In the genomic region with DNA sequence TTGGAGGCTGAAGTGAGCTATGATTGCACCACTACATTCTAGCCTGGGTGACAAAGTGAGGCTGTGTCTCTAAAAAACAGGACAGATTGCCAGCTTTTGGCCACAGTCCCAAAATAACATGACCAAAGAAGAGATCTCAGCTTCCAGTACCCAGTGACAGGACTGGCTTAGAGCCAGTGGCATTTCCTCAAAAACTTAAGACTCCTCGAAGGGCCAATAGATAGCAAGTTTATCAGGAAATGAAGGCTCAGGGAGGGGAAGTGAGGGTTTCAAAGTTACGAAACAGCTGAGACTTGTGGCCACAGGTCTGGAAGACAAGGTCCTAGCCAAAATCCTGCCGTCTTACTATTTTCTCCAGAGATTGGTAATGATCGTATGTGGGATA, we compare ENCODE assay signal across 1 cellular context.
TF ChIP-seq lines count a peak whose summit lies in the region.

No MANE protein-coding gene starts in this region.

TF ChIP-seq in GM23338, 12 proteins besides CTCF, POLR2A, EP300 and RAD21 (continued from another document):
- TF ChIP-seq ZNF462 (CRISPR knock-in tag; IDR thresholded peaks at IDR 0.05): no peak
TF ChIP-seq in GM23338: peak in this region for 1.
